In the genomic region with DNA sequence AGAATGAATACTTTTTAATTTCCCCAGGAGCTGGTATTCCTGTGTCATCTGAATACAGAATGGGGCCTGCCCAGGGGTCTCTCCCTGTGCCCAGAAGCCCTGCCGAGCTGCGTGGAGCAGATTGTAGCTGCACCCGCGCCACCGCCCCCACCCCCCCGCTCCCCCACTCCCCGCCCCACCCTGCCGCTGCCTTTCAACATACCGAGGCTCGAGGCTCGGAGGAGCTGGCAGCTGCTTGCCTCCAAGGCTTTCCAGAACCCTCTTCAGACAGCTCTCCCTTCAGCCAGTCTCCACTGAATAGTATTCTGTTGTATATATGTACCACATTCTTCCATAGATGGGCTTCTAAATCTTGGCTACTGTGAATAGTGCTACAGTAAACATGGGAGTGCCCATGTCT, we compare ENCODE assay signal across 26 cellular contexts.
DNase-seq lines count a peak whose midpoint lies in the region; ATAC-seq, FAIRE-seq and TF ChIP-seq lines count a peak whose summit lies in the region.
"Had no signal": no experiment of that assay in that cellular context is flagged by ENCODE, and none has a peak within 500 bp of the region (broad histone marks: within the 10 kb centered on the region; RNA-seq: fewer than 3 reads in every experiment).

No MANE protein-coding gene starts in this region.

- H2AFZ ChIP-seq in K562 (ENCODE audit: low read depth, low read length) = no peak overlapping the region

- no peak overlapping the region for H3K4me3 ChIP-seq in K562
- H3K4me3 ChIP-seq: A549; BLaER1 treated with 17β-estradiol and CSF1 and Interleukin-3, amounts not matched to agents 10 nM and 100 nM; HAP-1 had no signal

- peak; percentile 12 for ATAC-seq in Right ventricle myocardium inferior
- no peak for ATAC-seq in left cardiac atrium
- no peak for ATAC-seq in K562
- ATAC-seq: A549 had no signal

- 0% methylated on average over 2 of the region's 11 CpGs for WGBS in K562 (ENCODE audit: insufficient coverage, low coverage, missing lambda C conversion rate)

- H3K4me1 ChIP-seq in K562 (replicated peaks in 1 of 2; ENCODE audit: control insufficient read depth in 2 of 2, insufficient read depth in 2 of 2, low read length in 2 of 2) = peaks cover 0 to 10% of the 10 kb centered on the region in 2 experiments; a peak in 1 of 5 replicates
- H3K4me1 ChIP-seq: A549, BE2C, HAP-1 had no signal

- FAIRE-seq in K562 (lab: Jason Lieb, UNC) = no peak
- FAIRE-seq: A549, D721Med, GM12891, GM18507, H54 had no signal

- in situ Hi-C loops in K562 (cut with MboI) = no loop called here

- no peak for DNase-seq in Right ventricle myocardium inferior (ENCODE audit: missing footprints)
- DNase-seq in left cardiac atrium = no peak
- peak; percentile 52 for DNase-seq in GM03348 (ENCODE audit: low spot score)
- DNase-seq in K562 (ENCODE audit: extremely low read depth in 1 of 4, low spot score in 3 of 4) = no peak
- peak; percentile 23 for DNase-seq in islet precursor cell
- no peak for DNase-seq in GM19238 (ENCODE audit: insufficient read length, low spot score)
- no peak for DNase-seq in inferior parietal cortex (ENCODE audit: extremely low spot score)
- DNase-seq: 8988T; ACHN; AML-193; BE2C; CD4-positive, alpha-beta T cell; CD8-positive, alpha-beta memory T cell; DMS 273 treated with DMSO at 0.1 percent for 48 hours; DMS79; EL; GDM1; GOT3; HFFc6 had no signal

- H3K36me3 ChIP-seq in K562 (ENCODE audit: control insufficient read depth, insufficient read depth, low read length) = no peaks in the 10 kb centered on the region
- H3K36me3 ChIP-seq: BE2C; BLaER1 treated with 17β-estradiol and CSF1 and Interleukin-3, amounts not matched to agents 10 nM and 100 nM; HAP-1 had no signal

- no peaks in the 10 kb centered on the region for H3K79me2 ChIP-seq in K562 (ENCODE audit: control insufficient read depth, insufficient read depth, low read length)

- no peak for TF ChIP-seq RAD21 in K562 (CRISPR knock-in tag; conservative IDR thresholded peaks at IDR 0.05 in 1 of 2, IDR thresholded peaks at IDR 0.05 in 1 of 2)

- intact Hi-C loops in Right ventricle myocardium inferior (cut with DNase I) = no loop called here
- intact Hi-C loops in left cardiac atrium (cut with DNase I) = no loop called here
- intact Hi-C loops in K562 (cut with micrococcal nuclease) = no loop called here

- no peak overlapping the region for H3K4me2 ChIP-seq in K562 (ENCODE audit: insufficient read depth, low read length)
- H3K4me2 ChIP-seq: A549; BLaER1 treated with 17β-estradiol and CSF1 and Interleukin-3, amounts not matched to agents 10 nM and 100 nM had no signal

- H3K9me1 ChIP-seq in K562 (ENCODE audit: control insufficient read depth, insufficient read depth, low read length) = no peaks in the 10 kb centered on the region

- no peaks in the 10 kb centered on the region for H3K9me3 ChIP-seq in K562 (replicated peaks; ENCODE audit: control insufficient read depth, insufficient read depth, low read depth, low read length)
- H3K9me3 ChIP-seq: A549; BE2C; BLaER1 treated with 17β-estradiol and CSF1 and Interleukin-3, amounts not matched to agents 10 nM and 100 nM; HAP-1 had no signal

- H3K27me3 ChIP-seq in K562 (ENCODE audit: control insufficient read depth in 2 of 2, insufficient read depth in 2 of 2, low read length in 2 of 2) = peaks cover 8 to 28% of the 10 kb centered on the region in 2 experiments; a peak in 4 of 5 replicates
- H3K27me3 ChIP-seq: BE2C; BLaER1 treated with 17β-estradiol and CSF1 and Interleukin-3, amounts not matched to agents 10 nM and 100 nM had no signal

- TF ChIP-seq EP300 in K562 (IDR thresholded peaks at IDR 0.05; ENCODE audit: low read length) = no peak

- CTCF ChIA-PET in K562 (lab: Yijun Ruan, JAX; ENCODE audit: low intra/inter-chr PET ratio) = no interaction called here

- no peak for TF ChIP-seq CTCF in K562 (IDR thresholded peaks at IDR 0.05 in 2 of 3, conservative IDR thresholded peaks at IDR 0.05 in 1 of 3; ENCODE audit: insufficient read depth in 2 of 3, low read depth in 1 of 3, low read length in 3 of 3)

- no peak for TF ChIP-seq POLR2A in K562 (conservative IDR thresholded peaks at IDR 0.05)

- POLR2A ChIA-PET in K562 (lab: Yijun Ruan, JAX) = interaction anchor here (0.8 kb wide), 1 partner anchor 8 kb away, joined by 3 read pairs; no protein-coding TSS in a partner anchor

- H4K20me1 ChIP-seq in K562 (replicated peaks; ENCODE audit: control insufficient read depth, insufficient read depth, low read length) = 0 out of 2 replicates have a peak, but pooled peaks cover 3% of the 10 kb centered on the region
- H4K20me1 ChIP-seq: BLaER1 treated with 17β-estradiol and CSF1 and Interleukin-3, amounts not matched to agents 10 nM and 100 nM had no signal

- H3K9ac ChIP-seq in K562 (ENCODE audit: insufficient read depth in 1 of 2, low read depth in 2 of 2, low read length in 2 of 2) = no peak overlapping the region
- H3K9ac ChIP-seq: BLaER1 treated with 17β-estradiol and CSF1 and Interleukin-3, amounts not matched to agents 10 nM and 100 nM had no signal

- no TSS peak for BruUV-seq in K562 (replicated peaks; lab: Mats Ljungman, UMichigan)

- no peak overlapping the region for H3K27ac ChIP-seq in K562 (ENCODE audit: extremely low read depth, low read depth, low read length)
- H3K27ac ChIP-seq: A549; BLaER1 treated with 17β-estradiol and CSF1 and Interleukin-3, amounts not matched to agents 10 nM and 100 nM had no signal

TF ChIP-seq in K562, 482 proteins besides CTCF, POLR2A, EP300 and RAD21:
- TF ChIP-seq VEZF1 (CRISPR knock-in tag; IDR thresholded peaks at IDR 0.05) (peak; percentile 32; the same call in 1 of the 2 replicates), GTF3C2 (IDR thresholded peaks at IDR 0.05; ENCODE audit: borderline replicate concordance, extremely low read depth, insufficient read length) (no peak)
TF ChIP-seq in K562: peak in this region for 1.

Comparison
In these comparisons a context has a peak if more than half of its experiments do, and no peak if none do; other contexts are left out.
1. DNase-seq: peak in GM03348 (single experiment) and islet precursor cell (single experiment); none in Right ventricle myocardium inferior (single experiment), left cardiac atrium (single experiment), K562 (0 of 4), GM19238 (single experiment) and inferior parietal cortex (single experiment).